28 cellular contexts compared by ENCODE assay signal in genomic region chr15:43287254-43287653, GRCh38. TPM values are rescaled to one million over a fixed set of nuclear protein-coding genes. Genes with fewer than 3 reads are reported as not detected.
A peak's percentile ranks its signal among the peaks of the same experiment; 100 is the strongest.
DNase-seq lines count a peak whose midpoint lies in the region; ATAC-seq, FAIRE-seq and TF ChIP-seq lines count a peak whose summit lies in the region.
"Had no signal": no experiment of that assay in that cellular context is flagged by ENCODE, and none has a peak within 500 bp of the region (broad histone marks: within the 10 kb centered on the region; RNA-seq: fewer than 3 reads in every experiment).

No MANE protein-coding gene starts in this region.

- H3K27me3 ChIP-seq in right atrium auricular region: no peaks in the 10 kb centered on the region
- H3K27me3 ChIP-seq in left ventricle myocardium inferior (ENCODE audit: low read depth): peaks cover 4% of the 10 kb centered on the region
- peaks cover 4% of the 10 kb centered on the region for H3K27me3 ChIP-seq in Panc1 (ENCODE audit: control insufficient read depth, insufficient read depth, low read length)
- H3K27me3 ChIP-seq: BE2C; BLaER1 treated with 17β-estradiol and CSF1 and Interleukin-3, amounts not matched to agents 10 nM and 100 nM had no signal

- 0 out of 2 replicates have a peak, but pooled peaks have one; percentile 14 for ATAC-seq in Panc1
- ATAC-seq in stimulated activated memory B cell treated with anti-CD40 and anti-IgM and Interleukin-4, amounts not matched to agents 10 μg/mL and 1 μg/mL and 100 μg/mL, for 72 hours: peak; percentile 36
- ATAC-seq: GM12878 had no signal

- H3K4me3 ChIP-seq in right atrium auricular region (no peak overlapping the region), left ventricle myocardium inferior (no peak overlapping the region), Panc1 (ENCODE audit: low read depth in 2 of 2, low read length in 2 of 2) (no peak overlapping the region), kidney (ENCODE audit: low read length in 2 of 2) (no peak overlapping the region)
- H3K4me3 ChIP-seq: BLaER1 treated with 17β-estradiol and CSF1 and Interleukin-3, amounts not matched to agents 10 nM and 100 nM; GM12878; GM23248 had no signal

- POLR2A ChIA-PET in Panc1 (lab: Charles Lee): no interaction called here

- no peaks in the 10 kb centered on the region for H3K9me3 ChIP-seq in right atrium auricular region
- H3K9me3 ChIP-seq in left ventricle myocardium inferior (replicated peaks): no peaks in the 10 kb centered on the region
- no peaks in the 10 kb centered on the region for H3K9me3 ChIP-seq in Panc1 (ENCODE audit: control insufficient read depth, insufficient read depth, low read depth, low read length)
- no peaks in the 10 kb centered on the region for H3K9me3 ChIP-seq in kidney (ENCODE audit: control insufficient read depth in 1 of 2, low read length in 2 of 2)
- H3K9me3 ChIP-seq: BE2C had no signal

- H3K27ac ChIP-seq in right atrium auricular region: no peak overlapping the region
- no peak overlapping the region for H3K27ac ChIP-seq in left ventricle myocardium inferior (replicated peaks)
- H3K27ac ChIP-seq in Panc1 (ENCODE audit: low read length): no peak overlapping the region
- no peak overlapping the region for H3K27ac ChIP-seq in kidney (ENCODE audit: low read depth in 2 of 2, low read length in 2 of 2)
- H3K27ac ChIP-seq: 22Rv1; BLaER1 treated with 17β-estradiol and CSF1 and Interleukin-3, amounts not matched to agents 10 nM and 100 nM; GM23248 had no signal

- no peak overlapping the region for H3K9ac ChIP-seq in kidney (ENCODE audit: low read length in 2 of 2)
- H3K9ac ChIP-seq: GM23248 had no signal

- no TSS peak for BruUV-seq in Panc1 (replicated peaks; lab: Mats Ljungman, UMichigan)

- CTCF ChIA-PET in Panc1 (lab: Charles Lee): interaction anchor here (0.9 to 4.0 kb wide), 3 partner anchors 58 to 80 kb away, joined by 3 to 49 read pairs (median 4); no protein-coding TSS in a partner anchor

- intact Hi-C loops in left ventricle myocardium inferior (cut with micrococcal nuclease): no loop called here
- intact Hi-C loops in Panc1 (cut with micrococcal nuclease; ENCODE audit: unreplicated experiment): no loop called here
- intact Hi-C loops in kidney (cut with DNase I): loop anchor here (10.0 kb wide), 1 partner anchor 62 kb away; the partner anchor contains the start of gene EPB42

- H3K36me3 ChIP-seq in right atrium auricular region: no peaks in the 10 kb centered on the region
- H3K36me3 ChIP-seq in left ventricle myocardium inferior: no peaks in the 10 kb centered on the region
- H3K36me3 ChIP-seq in Panc1 (ENCODE audit: control insufficient read depth, insufficient read depth, low read length): no peaks in the 10 kb centered on the region
- no peaks in the 10 kb centered on the region for H3K36me3 ChIP-seq in kidney (ENCODE audit: control insufficient read depth in 1 of 2, insufficient read depth in 2 of 2, low read length in 2 of 2)
- H3K36me3 ChIP-seq: BE2C; BLaER1 treated with 17β-estradiol and CSF1 and Interleukin-3, amounts not matched to agents 10 nM and 100 nM had no signal

- H3K4me1 Mint-ChIP-seq in stimulated activated memory B cell treated with anti-CD40 and anti-IgM and Interleukin-4, amounts not matched to agents 10 μg/mL and 1 μg/mL and 100 μg/mL, for 72 hours: peaks cover 21% of the 10 kb centered on the region

- H3K4me3 Mint-ChIP-seq in stimulated activated memory B cell treated with anti-CD40 and anti-IgM and Interleukin-4, amounts not matched to agents 10 μg/mL and 1 μg/mL and 100 μg/mL, for 72 hours: no peak overlapping the region
- H3K4me3 Mint-ChIP-seq: CD4-positive, alpha-beta T cell; CD8-positive, alpha-beta memory T cell had no signal

- in situ Hi-C loops in Panc1 (cut with HindIII; ENCODE audit: low pct_unique_long_range_greater_than_20kb, low sequenced_read_pairs): no loop called here

- no peaks in the 10 kb centered on the region for H3K9me3 Mint-ChIP-seq in stimulated activated memory B cell treated with anti-CD40 and anti-IgM and Interleukin-4, amounts not matched to agents 10 μg/mL and 1 μg/mL and 100 μg/mL, for 72 hours
- H3K9me3 Mint-ChIP-seq: CD4-positive, alpha-beta T cell; CD8-positive, alpha-beta memory T cell had no signal

- no peaks in the 10 kb centered on the region for H3K36me3 Mint-ChIP-seq in stimulated activated memory B cell treated with anti-CD40 and anti-IgM and Interleukin-4, amounts not matched to agents 10 μg/mL and 1 μg/mL and 100 μg/mL, for 72 hours
- H3K36me3 Mint-ChIP-seq: CD14-positive monocyte; CD8-positive, alpha-beta memory T cell had no signal

- TF ChIP-seq CTCF in right atrium auricular region (IDR thresholded peaks at IDR 0.05) (no peak), left ventricle myocardium inferior (IDR thresholded peaks at IDR 0.05; ENCODE audit: borderline replicate concordance) (no peak), Panc1 (IDR thresholded peaks at IDR 0.05) (no peak), kidney (IDR thresholded peaks at IDR 0.05; ENCODE audit: borderline replicate concordance, extremely low read depth, insufficient read depth) (no peak)

- no peak overlapping the region for H3K27ac Mint-ChIP-seq in stimulated activated memory B cell treated with anti-CD40 and anti-IgM and Interleukin-4, amounts not matched to agents 10 μg/mL and 1 μg/mL and 100 μg/mL, for 72 hours
- H3K27ac Mint-ChIP-seq: CD14-positive monocyte; CD4-positive, alpha-beta T cell had no signal

- DNase-seq in right atrium auricular region (ENCODE audit: low spot score) (peak; percentile 46), left ventricle myocardium inferior (no peak), Panc1 (ENCODE audit: low read depth, low spot score) (no peak), kidney (peak; percentile 43), NCI-H69 (lab: John Stamatoyannopoulos, UW) (no peak), cortex of kidney (lab: John Stamatoyannopoulos, UW) (no peak), NCI-H345 (lab: John Stamatoyannopoulos, UW) (no peak)
- DNase-seq: ACHN; AML-193; BE2C; CD4-positive, alpha-beta T cell; CD8-positive, alpha-beta memory T cell; DMS 273 treated with DMSO at 0.1 percent for 48 hours; DMS79; EL; GDM1; GM23248; H7; HCEC 1CT had no signal

- no peak for FAIRE-seq in kidney (lab: Jason Lieb, UNC)
- FAIRE-seq: A204.1, D721Med, GM12878, GM19239, H1 had no signal

- no peaks in the 10 kb centered on the region for H3K27me3 Mint-ChIP-seq in stimulated activated memory B cell treated with anti-CD40 and anti-IgM and Interleukin-4, amounts not matched to agents 10 μg/mL and 1 μg/mL and 100 μg/mL, for 72 hours

- H3K4me1 ChIP-seq in right atrium auricular region (no peaks in the 10 kb centered on the region), left ventricle myocardium inferior (no peaks in the 10 kb centered on the region), Panc1 (ENCODE audit: control insufficient read depth, insufficient read depth, low read length) (no peaks in the 10 kb centered on the region; the same call in 1 of the 2 replicates), kidney (ENCODE audit: control insufficient read depth in 1 of 2, insufficient read depth in 1 of 2, low read depth in 1 of 2, low read length in 2 of 2) (no peaks in the 10 kb centered on the region)
- H3K4me1 ChIP-seq: BE2C had no signal

RNA-seq across cellular contexts. Expression of gene TGM7, which starts 14.8 kb away (rescaled TPM):
- total RNA-seq in right atrium auricular region: not detected
- not detected for total RNA-seq in left ventricle myocardium inferior
- not detected for total RNA-seq in Panc1 (2021; ENCODE audit: unreplicated experiment)
- not detected for polyA plus RNA-seq in Panc1 (2012; ENCODE audit: insufficient read length)
- total RNA-seq in kidney: not detected
- not detected for polyA plus RNA-seq in kidney (ENCODE audit: insufficient read depth, low read depth, low replicate concordance)
- total RNA-seq: CD4-positive, alpha-beta T cell; CD8-positive, alpha-beta memory T cell; GM12878; GM23248; H1; H7 had no signal
- polyA plus RNA-seq: CD14-positive monocyte; CD8-positive, alpha-beta memory T cell; GM12878; GM23248 had no signal

RNA-seq across cellular contexts. Expression of gene TGM5, which starts 20.5 kb away (rescaled TPM):
- total RNA-seq in right atrium auricular region (under 1 TPM in 1 of 2 donors, not detected in 1; 0.15 TPM), left ventricle myocardium inferior (not detected), Panc1 (2021; ENCODE audit: unreplicated experiment) (not detected), kidney (not detected)
- not detected for polyA plus RNA-seq in Panc1 (2012; ENCODE audit: insufficient read length)
- polyA plus RNA-seq in kidney (ENCODE audit: insufficient read depth, low read depth, low replicate concordance): not detected
- total RNA-seq: CD4-positive, alpha-beta T cell; GM23248; H1; H7 had no signal
- polyA plus RNA-seq: CD14-positive monocyte; CD8-positive, alpha-beta memory T cell; GM23248; H1 had no signal

RNA-seq across cellular contexts. Expression of gene LCMT2, which starts 43.1 kb away (rescaled TPM):
- 1 to 10 TPM; 4.4 to 8.6 TPM for total RNA-seq in right atrium auricular region
- total RNA-seq in left ventricle myocardium inferior: 7.0 TPM
- 12.1 TPM for total RNA-seq in Panc1 (2021; ENCODE audit: unreplicated experiment)
- polyA plus RNA-seq in Panc1 (2012; ENCODE audit: insufficient read length): 9.8 TPM
- total RNA-seq in kidney: 12.7 TPM
- 5.8 TPM for polyA plus RNA-seq in kidney (ENCODE audit: insufficient read depth, low read depth, low replicate concordance)

Comparison
In these comparisons a context has a peak if more than half of its experiments do, and no peak if none do; other contexts are left out.
1. DNase-seq: peak in right atrium auricular region (single experiment) and kidney (single experiment); none in left ventricle myocardium inferior (single experiment), Panc1 (single experiment), NCI-H69 (single experiment), cortex of kidney (single experiment) and NCI-H345 (single experiment).